20 cellular contexts compared by ENCODE assay signal in genomic region chr17:51848451-51848850, GRCh38.
DNase-seq lines count a peak whose midpoint lies in the region; ATAC-seq, FAIRE-seq and TF ChIP-seq lines count a peak whose summit lies in the region.
"Had no signal": no experiment of that assay in that cellular context is flagged by ENCODE, and none has a peak within 500 bp of the region (broad histone marks: within the 10 kb centered on the region; RNA-seq: fewer than 3 reads in every experiment).

No MANE protein-coding gene starts in this region.

- H4K91ac ChIP-seq in H9 (ENCODE audit: insufficient read length, low read depth, low read length) (no peak overlapping the region), trophoblast cell (ENCODE audit: low read depth, low read length) (no peak overlapping the region)

- peaks cover 2% of the 10 kb centered on the region for H3K27me3 Mint-ChIP-seq in H9 (ENCODE audit: low read depth)

- H2BK15ac ChIP-seq in H9 (ENCODE audit: low read depth, low read length), result 0 out of 2 replicates have a peak overlapping the region, but pooled peaks have one; percentile 37

- no peak overlapping the region for H3T11ph ChIP-seq in H9 (ENCODE audit: low read length)

- no peak for FAIRE-seq in bronchial epithelial cell (lab: Jason Lieb, UNC)
- FAIRE-seq in frontal cortex (lab: Jason Lieb, UNC), result no peak
- FAIRE-seq: GM12891, GM18507 had no signal

- no peak overlapping the region for H3K9ac ChIP-seq in H9 (ENCODE audit: extremely low read depth, insufficient read length, low read length)
- H3K9ac ChIP-seq in trophoblast cell (ENCODE audit: low read length), result no peak overlapping the region
- H3K9ac ChIP-seq: SK-N-SH had no signal

- H3K4me1 ChIP-seq in H9 (ENCODE audit: insufficient read depth, low read length) (no peaks in the 10 kb centered on the region), trophoblast cell (ENCODE audit: control insufficient read depth in 1 of 2, insufficient read depth in 2 of 2, low read length in 2 of 2) (no peaks in the 10 kb centered on the region), upper lobe of right lung (no peaks in the 10 kb centered on the region)

- no peaks in the 10 kb centered on the region for H3K79me1 ChIP-seq in H9 (ENCODE audit: insufficient read depth, low read depth, low read length, poor library complexity, severe bottlenecking)
- H3K79me1 ChIP-seq in trophoblast cell (ENCODE audit: low read length), result no peaks in the 10 kb centered on the region

- H3K4me3 ChIP-seq in bronchial epithelial cell (ENCODE audit: low read depth, low read length) (no peak overlapping the region), trophoblast cell (ENCODE audit: low read depth, low read length) (no peak overlapping the region), upper lobe of right lung (no peak overlapping the region)

- TF ChIP-seq CTCF in H9 (conservative IDR thresholded peaks at IDR 0.05) (no peak), bronchial epithelial cell (IDR thresholded peaks at IDR 0.05; ENCODE audit: insufficient read depth, low read length, severe bottlenecking) (no peak), upper lobe of right lung (IDR thresholded peaks at IDR 0.05) (no peak)

- ATAC-seq in upper lobe of right lung, result no peak
- ATAC-seq in activated CD4-positive, CD25-positive, alpha-beta regulatory T cell treated with anti-CD3 and anti-CD28 coated beads, Interleukin-2, amount 50 U/mL, for 24 hours, result no peak

- no peak overlapping the region for H3K27ac ChIP-seq in H9 (ENCODE audit: insufficient read length, low read depth, low read length)
- no peak overlapping the region for H3K27ac ChIP-seq in trophoblast cell (ENCODE audit: low read depth, low read length)
- H3K27ac ChIP-seq in upper lobe of right lung, result no peak overlapping the region

- H4K20me1 ChIP-seq in H9 (ENCODE audit: control insufficient read depth, insufficient read depth, insufficient read length), result no peaks in the 10 kb centered on the region

- no peak overlapping the region for H3K23ac ChIP-seq in H9 (ENCODE audit: insufficient read length, low read depth, low read length)
- H3K23ac ChIP-seq in trophoblast cell (ENCODE audit: low read length), result no peak overlapping the region

- no peak overlapping the region for H3K4me3 Mint-ChIP-seq in H9

- H3K4me1 Mint-ChIP-seq in H9, result no peaks in the 10 kb centered on the region

- H3K36me3 Mint-ChIP-seq in H9 (ENCODE audit: insufficient read depth in 1 of 3, low read depth in 3 of 3), result no peaks in the 10 kb centered on the region

- no peak overlapping the region for H2BK5ac ChIP-seq in H9 (ENCODE audit: insufficient read length, low read length)
- H2BK5ac ChIP-seq in trophoblast cell (ENCODE audit: low read depth, low read length, poor library complexity), result no peak overlapping the region

- H2BK20ac ChIP-seq in H9 (ENCODE audit: low read depth, low read length, poor library complexity, severe bottlenecking), result no peak overlapping the region

- no peak overlapping the region for H3K18ac ChIP-seq in H9 (ENCODE audit: insufficient read length, low read depth, low read length)
- no peak overlapping the region for H3K18ac ChIP-seq in trophoblast cell (ENCODE audit: low read length)

- H3K9me3 ChIP-seq in H9 (ENCODE audit: control insufficient read depth, low read depth, low read length) (no peaks in the 10 kb centered on the region), trophoblast cell (ENCODE audit: insufficient read depth, low read depth, low read length) (no peaks in the 10 kb centered on the region), upper lobe of right lung (no peaks in the 10 kb centered on the region)
- H3K9me3 ChIP-seq: SK-N-SH had no signal

- no peaks in the 10 kb centered on the region for H3K9me3 Mint-ChIP-seq in H9

- no peak overlapping the region for H4K12ac ChIP-seq in trophoblast cell (ENCODE audit: low read depth, low read length)

- no peak overlapping the region for H4K5ac ChIP-seq in H9 (ENCODE audit: insufficient read length, low read depth, low read length)

- H3K36me3 ChIP-seq in bronchial epithelial cell (ENCODE audit: control insufficient read depth, insufficient read depth, low read length), result no peaks in the 10 kb centered on the region
- no peaks in the 10 kb centered on the region for H3K36me3 ChIP-seq in trophoblast cell (ENCODE audit: control insufficient read depth in 1 of 2, insufficient read depth in 2 of 2, low read length in 2 of 2)
- no peaks in the 10 kb centered on the region for H3K36me3 ChIP-seq in upper lobe of right lung

- H2AFZ ChIP-seq in H9 (ENCODE audit: low read length) (no peak overlapping the region), trophoblast cell (ENCODE audit: insufficient read depth, low read length, poor library complexity) (no peak overlapping the region)

- H2BK120ac ChIP-seq in H9 (ENCODE audit: low read depth, low read length, poor library complexity, severe bottlenecking) (no peak overlapping the region), trophoblast cell (ENCODE audit: insufficient read depth, low read length, poor library complexity) (no peak overlapping the region)

- no peak overlapping the region for H3K4ac ChIP-seq in H9 (ENCODE audit: low read depth, low read length)
- no peak overlapping the region for H3K4ac ChIP-seq in trophoblast cell (ENCODE audit: low read depth, low read length)

- DNase-seq in H9, result no peak
- peak; percentile 36 for DNase-seq in RKO (ENCODE audit: low spot score)
- DNase-seq in bronchial epithelial cell (ENCODE audit: low read depth), result peak; percentile 27
- DNase-seq in trophoblast cell, result peak; percentile 65 to 84
- no peak for DNase-seq in activated CD4-positive, alpha-beta T cell treated with anti-CD3 and anti-CD28 coated beads, Interleukin-2, amount 50 U/mL, for 4 hours
- no peak for DNase-seq in upper lobe of right lung
- DNase-seq in frontal cortex (ENCODE audit: low spot score in 2 of 2), result no peak
- DNase-seq: DMS79 treated with DMSO at 0.1 percent for 48 hours, GF-D8, GOT3, IMR-90, Karpas-422, NCI-H1105, NCI-H187, NCI-H526 treated with DMSO at 0.1 percent for 48 hours, Right ventricle myocardium superior, SK-N-SH had no signal

- H3K27me3 ChIP-seq in H9 (ENCODE audit: insufficient read depth, low read length), result no peaks in the 10 kb centered on the region
- H3K27me3 ChIP-seq in bronchial epithelial cell (ENCODE audit: control insufficient read depth, insufficient read depth, low read length), result no peaks in the 10 kb centered on the region
- H3K27me3 ChIP-seq in trophoblast cell (ENCODE audit: insufficient read depth, low read length), result no peaks in the 10 kb centered on the region
- no peaks in the 10 kb centered on the region for H3K27me3 ChIP-seq in upper lobe of right lung

- no peaks in the 10 kb centered on the region for H3K23me2 ChIP-seq in H9 (ENCODE audit: insufficient read length, low read depth, low read length, poor library complexity, severe bottlenecking)

- H2AK5ac ChIP-seq in H9 (ENCODE audit: insufficient read length, low read length) (no peak overlapping the region), trophoblast cell (ENCODE audit: low read length) (no peak overlapping the region)

- no peak overlapping the region for H3K27ac Mint-ChIP-seq in H9

- H3K14ac ChIP-seq in H9 (ENCODE audit: insufficient read depth, low read length) (no peak overlapping the region), trophoblast cell (ENCODE audit: low read length) (no peak overlapping the region)

- H2BK12ac ChIP-seq in H9 (ENCODE audit: insufficient read length, low read depth, low read length), result no peak overlapping the region
- H2BK12ac ChIP-seq in trophoblast cell (ENCODE audit: low read length), result no peak overlapping the region

- H3K56ac ChIP-seq in H9 (ENCODE audit: insufficient read length, low read depth, low read length), result no peak overlapping the region

- no peak overlapping the region for H4K8ac ChIP-seq in H9 (replicated peaks; ENCODE audit: insufficient read length, low read depth, low read length)
- no peak overlapping the region for H4K8ac ChIP-seq in trophoblast cell (ENCODE audit: low read depth, low read length)

- WGBS in H9 (ENCODE audit: extremely low coverage, insufficient read length, low lambda C conversion rate), result no CpG with 5 or more reads among the region's 3 CpGs
- WGBS in trophoblast cell (ENCODE audit: extremely low coverage, insufficient coverage, insufficient read length), result no CpG with 5 or more reads among the region's 3 CpGs

- intact Hi-C loops in upper lobe of right lung (cut with DNase I), result no loop called here

- H3K4me2 ChIP-seq in H9 (ENCODE audit: insufficient read depth, insufficient read length, low read length), result no peak overlapping the region
- no peak overlapping the region for H3K4me2 ChIP-seq in trophoblast cell (ENCODE audit: low read length)
- H3K4me2 ChIP-seq: SK-N-SH had no signal

- H3K79me2 ChIP-seq in H9 (ENCODE audit: insufficient read depth, low read length) (no peaks in the 10 kb centered on the region), trophoblast cell (ENCODE audit: control insufficient read depth, insufficient read depth, low read length, poor library complexity) (no peaks in the 10 kb centered on the region)

Comparison
In these comparisons a context has a peak if more than half of its experiments do, and no peak if none do; other contexts are left out.
1. DNase-seq: peak in RKO (single experiment), bronchial epithelial cell (single experiment) and trophoblast cell (2 of 2); none in H9 (single experiment), activated CD4-positive, alpha-beta T cell treated with anti-CD3 and anti-CD28 coated beads, Interleukin-2, amount 50 U/mL, for 4 hours (0 of 2), upper lobe of right lung (single experiment) and frontal cortex (0 of 2).